In the genomic region with DNA sequence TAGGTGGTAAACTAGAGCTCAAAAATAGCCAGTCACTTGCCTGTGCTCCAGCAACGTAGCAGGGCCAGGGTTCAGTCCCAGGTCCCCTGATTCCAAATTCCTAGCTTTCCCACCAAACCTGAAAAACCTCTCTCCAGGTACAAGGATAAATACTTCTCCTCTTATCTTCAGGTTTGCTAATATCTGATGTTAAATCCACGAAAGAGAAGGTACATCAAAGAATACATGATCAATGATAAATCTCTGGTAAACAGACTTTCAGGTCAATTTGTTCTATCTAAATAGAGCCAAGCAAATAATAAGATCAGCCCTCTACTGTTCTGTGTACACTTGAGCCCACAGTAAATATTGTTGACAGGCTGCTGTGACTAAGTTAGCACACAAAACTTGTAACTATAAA, we compare ENCODE assay signal across 26 cellular contexts.
"Had no signal": no experiment of that assay in that cellular context is flagged by ENCODE, and none has a peak within 500 bp of the region (broad histone marks: within the 10 kb centered on the region; RNA-seq: fewer than 3 reads in every experiment).

No MANE protein-coding gene starts in this region.

- H3K27ac Mint-ChIP-seq: activated CD8-positive, alpha-beta T cell treated with anti-CD3 and anti-CD28 coated beads, Interleukin-2, amount 10 ng/mL, durations not matched to agents 7 days and 5 days; activated T-cell treated with anti-CD3 and anti-CD28 coated beads, Interleukin-2, amount 50 U/mL, for 24 hours; activated T-helper 1 cell treated with anti-CD3 and anti-CD28 coated beads, Interleukin-12 subunit alpha, Interleukin-12 subunit beta, Interleukin-2, Interleukin-4 antibody, amounts not matched to agents 30 ng/mL and 10 ng/mL and 1 ng/mL, durations not matched to agents 14 hours and 24 hours and 36 hours; T-helper 1 cell treated with Interleukin-12 subunit alpha and Interleukin-12 subunit beta and Interleukin-4 antibody, amounts not matched to agents 30 μg/mL and 1 μg/mL, for 36 hours; WTC11 had no signal

- H3K9me3 Mint-ChIP-seq: activated naive CD4-positive, alpha-beta T cell treated with anti-CD3 and anti-CD28 coated beads, Interleukin-2, amount 50 U/mL, for 24 hours; activated T-cell treated with anti-CD3 and anti-CD28 coated beads, Interleukin-2, amount 50 U/mL, for 24 hours; activated T-helper 1 cell treated with anti-CD3 and anti-CD28 coated beads, Interleukin-12 subunit alpha, Interleukin-12 subunit beta, Interleukin-2, Interleukin-4 antibody, amounts not matched to agents 30 ng/mL and 10 ng/mL and 1 ng/mL, durations not matched to agents 14 hours and 24 hours and 36 hours; T-helper 1 cell treated with Interleukin-12 subunit alpha and Interleukin-12 subunit beta and Interleukin-4 antibody, amounts not matched to agents 30 μg/mL and 1 μg/mL, for 36 hours; WTC11 had no signal

- DNase-seq: activated CD4-positive, alpha-beta T cell treated with anti-CD3 and anti-CD28 coated beads for 48 hours; activated CD4-positive, alpha-beta T cell treated with anti-CD3 and anti-CD28 coated beads, Interleukin-2, amount 50 U/mL, for 4 hours; activated CD4-positive, CD25-positive, alpha-beta regulatory T cell treated with anti-CD3 and anti-CD28 coated beads, Interleukin-2, amount 50 U/mL, for 72 hours; activated CD8-positive, alpha-beta memory T cell treated with anti-CD3 and anti-CD28 coated beads, Interleukin-2, amount 50 U/mL, for 48 hours; activated CD8-positive, alpha-beta T cell treated with anti-CD3 and anti-CD28 coated beads, Interleukin-2, amount 10 ng/mL, durations not matched to agents 7 days and 5 days; activated effector memory CD4-positive, alpha-beta T cell treated with Interleukin-2 at 50 U/mL for 16 hours; activated naive CD4-positive, alpha-beta T cell; activated T-cell treated with anti-CD3 and anti-CD28 coated beads, Interleukin-2, amount 50 U/mL, for 24 hours; aorta; body of pancreas; central memory CD4-positive, alpha-beta T cell; Kasumi-1; KBM-7; NCI-H1048; NCI-H1694; NCI-H2029; NCI-H446 treated with DMSO at 0.1 percent for 48 hours; NCI-H526 treated with DMSO at 0.1 percent for 48 hours; OCI-M1; SHP77 had no signal

- H3K4me3 Mint-ChIP-seq: activated CD8-positive, alpha-beta T cell treated with anti-CD3 and anti-CD28 coated beads, Interleukin-2, amount 10 ng/mL, durations not matched to agents 7 days and 5 days; activated naive CD4-positive, alpha-beta T cell treated with anti-CD3 and anti-CD28 coated beads, Interleukin-2, amount 50 U/mL, for 24 hours; activated T-cell treated with anti-CD3 and anti-CD28 coated beads, Interleukin-2, amount 50 U/mL, for 24 hours; activated T-helper 1 cell treated with anti-CD3 and anti-CD28 coated beads, Interleukin-12 subunit alpha, Interleukin-12 subunit beta, Interleukin-2, Interleukin-4 antibody, amounts not matched to agents 30 ng/mL and 10 ng/mL and 1 ng/mL, durations not matched to agents 14 hours and 24 hours and 36 hours; T-helper 1 cell treated with Interleukin-12 subunit alpha and Interleukin-12 subunit beta and Interleukin-4 antibody, amounts not matched to agents 30 μg/mL and 1 μg/mL, for 36 hours; WTC11 had no signal

- H3K27ac ChIP-seq: body of pancreas, coronary artery, SJSA1 had no signal

- H3K4me1 Mint-ChIP-seq: activated naive CD4-positive, alpha-beta T cell treated with anti-CD3 and anti-CD28 coated beads, Interleukin-2, amount 50 U/mL, for 24 hours; WTC11 had no signal

- H3K4me3 ChIP-seq: body of pancreas, coronary artery, SJSA1 had no signal

- H3K36me3 Mint-ChIP-seq: activated naive CD4-positive, alpha-beta T cell treated with anti-CD3 and anti-CD28 coated beads, Interleukin-2, amount 50 U/mL, for 24 hours; WTC11 had no signal
